7 cellular contexts compared by ENCODE assay signal in genomic region chr5:77851229-77852067, GRCh38.
DNase-seq lines count a peak whose midpoint lies in the region; ATAC-seq, FAIRE-seq and TF ChIP-seq lines count a peak whose summit lies in the region.

No MANE protein-coding gene starts in this region.

- peak overlapping the region; percentile 84 to 97 (median 94) for H3K4me3 Mint-ChIP-seq in nephron

- no peaks in the 10 kb centered on the region for H3K9me3 Mint-ChIP-seq in nephron

- H3K36me3 Mint-ChIP-seq in nephron (ENCODE audit: low read depth), result no peaks in the 10 kb centered on the region

- H3K27me3 Mint-ChIP-seq in nephron (ENCODE audit: low read depth), result peaks cover 55% of the 10 kb centered on the region

- peaks cover 15% of the 10 kb centered on the region for H3K4me1 Mint-ChIP-seq in nephron

- peak overlapping the region; percentile 44 for H3K4me3 ChIP-seq in WI38 (ENCODE audit: low read depth, low read length)

- TF ChIP-seq CTCF in WI38 (IDR thresholded peaks at IDR 0.05; ENCODE audit: low read depth, low read length) (no peak), nephron (IDR thresholded peaks at IDR 0.05; ENCODE audit: unreplicated experiment in 3 of 3) (no peak)

- peak overlapping the region; percentile 75 to 98 (median 94) for H3K27ac Mint-ChIP-seq in nephron

- FAIRE-seq in GM18507 (lab: Jason Lieb, UNC), result peak; percentile 51

- ATAC-seq in GM19324 (IDR thresholded peaks at IDR 0.05; ENCODE audit: low FRiP score, unreplicated experiment) (no peak), GM18858 (IDR thresholded peaks at IDR 0.05; ENCODE audit: unreplicated experiment) (no peak)

- DNase-seq in GM18507 (ENCODE audit: extremely low spot score, insufficient read length, low read depth), result peak; percentile 23
- peak; percentile 28 for DNase-seq in fibroblast of peridontal ligament (ENCODE audit: extremely low read depth)
- DNase-seq in activated CD4-positive, CD25-positive, alpha-beta regulatory T cell treated with anti-CD3 and anti-CD28 coated beads, Interleukin-2, amount 50 U/mL, for 72 hours, result no peak
